31 cellular contexts compared by ENCODE assay signal in genomic region chr1:26856181-26856580, GRCh38. TPM values are rescaled to one million over a fixed set of nuclear protein-coding genes. Genes with fewer than 3 reads are reported as not detected.
DNase-seq lines count a peak whose midpoint lies in the region; ATAC-seq, FAIRE-seq and TF ChIP-seq lines count a peak whose summit lies in the region.
"Had no signal": no experiment of that assay in that cellular context is flagged by ENCODE, and none has a peak within 500 bp of the region (broad histone marks: within the 10 kb centered on the region; RNA-seq: fewer than 3 reads in every experiment).

No MANE protein-coding gene starts in this region.

- POLR2A ChIA-PET in K562 (lab: Yijun Ruan, JAX) = interaction anchor here (0.7 to 1.5 kb wide), 4 partner anchors 9 to 215 kb away, joined by 3 to 11 read pairs (median 4); no protein-coding TSS in a partner anchor

- H3K9me3 ChIP-seq in K562 (replicated peaks; ENCODE audit: control insufficient read depth, insufficient read depth, low read depth, low read length) = no peaks in the 10 kb centered on the region
- no peaks in the 10 kb centered on the region for H3K9me3 ChIP-seq in keratinocyte (ENCODE audit: control insufficient read depth, low read depth, low read length)
- H3K9me3 ChIP-seq: left lung, upper lobe of right lung had no signal

- TF ChIP-seq POLR2A in K562 (conservative IDR thresholded peaks at IDR 0.05) = no peak

- H3K4me1 Mint-ChIP-seq in stimulated activated naive B cell treated with anti-CD40 and anti-IgM and Interleukin-4, amounts not matched to agents 10 μg/mL and 1 μg/mL and 100 μg/mL, for 72 hours = peaks cover 0 to 2% of the 10 kb centered on the region in 2 donors
- H3K4me1 Mint-ChIP-seq in natural killer cell = peaks cover 0 to 5% of the 10 kb centered on the region in 2 donors
- H3K4me1 Mint-ChIP-seq: activated CD4-positive, alpha-beta T cell treated with anti-CD3 and anti-CD28 coated beads, Interleukin-2, amount 10 ng/mL, durations not matched to agents 7 days and 5 days; activated naive CD8-positive, alpha-beta T cell treated with anti-CD3 and anti-CD28 coated beads, Interleukin-2, amount 10 ng/mL, durations not matched to agents 7 days and 5 days had no signal

- peaks cover 0 to 11% of the 10 kb centered on the region in 2 experiments; a peak in 3 of 5 replicates for H3K4me1 ChIP-seq in K562 (replicated peaks in 1 of 2; ENCODE audit: control insufficient read depth in 2 of 2, insufficient read depth in 2 of 2, low read length in 2 of 2)
- H3K4me1 ChIP-seq in keratinocyte (ENCODE audit: control insufficient read depth, extremely low read depth, insufficient read depth, low read length) = peaks cover 93% of the 10 kb centered on the region
- H3K4me1 ChIP-seq: parathyroid adenoma, upper lobe of right lung had no signal

- H2AFZ ChIP-seq in K562 (ENCODE audit: low read depth, low read length) = no peak overlapping the region
- H2AFZ ChIP-seq in keratinocyte (ENCODE audit: control insufficient read depth, low read length) = no peak overlapping the region
- H2AFZ ChIP-seq: parathyroid adenoma had no signal

- dilution Hi-C loops in keratinocyte (cut with MboI; ENCODE audit: extremely low pct_ligation_motif_present, low sequenced_read_pairs) = no loop called here

- H3K27ac ChIP-seq in K562 (ENCODE audit: extremely low read depth, low read depth, low read length) (no peak overlapping the region), keratinocyte (ENCODE audit: control insufficient read depth, insufficient read depth, low read length) (peak overlapping the region; percentile 100)
- H3K27ac ChIP-seq: left lung, parathyroid adenoma, upper lobe of right lung, VCaP had no signal

- H3K27me3 Mint-ChIP-seq in stimulated activated naive B cell treated with anti-CD40 and anti-IgM and Interleukin-4, amounts not matched to agents 10 μg/mL and 1 μg/mL and 100 μg/mL, for 72 hours = no peaks in the 10 kb centered on the region
- no peaks in the 10 kb centered on the region for H3K27me3 Mint-ChIP-seq in natural killer cell (ENCODE audit: low read depth in 2 of 2)
- H3K27me3 Mint-ChIP-seq: activated CD4-positive, alpha-beta T cell treated with anti-CD3 and anti-CD28 coated beads, Interleukin-2, amount 10 ng/mL, durations not matched to agents 7 days and 5 days; activated CD8-positive, alpha-beta memory T cell treated with anti-CD3 and anti-CD28 coated beads, Interleukin-2, amount 10 ng/mL, durations not matched to agents 7 days and 5 days; activated naive CD8-positive, alpha-beta T cell treated with anti-CD3 and anti-CD28 coated beads, Interleukin-2, amount 10 ng/mL, durations not matched to agents 7 days and 5 days; naive thymus-derived CD8-positive, alpha-beta T cell had no signal

- TF ChIP-seq EP300 in K562 (IDR thresholded peaks at IDR 0.05; ENCODE audit: low read length) = no peak

- 79% methylated on average over 9 of the region's 11 CpGs for WGBS in K562 (ENCODE audit: insufficient coverage, low coverage, missing lambda C conversion rate)

- in situ Hi-C loops in K562 (cut with MboI) = no loop called here

- H3K4me3 Mint-ChIP-seq in stimulated activated naive B cell treated with anti-CD40 and anti-IgM and Interleukin-4, amounts not matched to agents 10 μg/mL and 1 μg/mL and 100 μg/mL, for 72 hours = no peak overlapping the region
- H3K4me3 Mint-ChIP-seq in natural killer cell = no peak overlapping the region
- H3K4me3 Mint-ChIP-seq: activated CD4-positive, alpha-beta T cell treated with anti-CD3 and anti-CD28 coated beads, Interleukin-2, amount 10 ng/mL, durations not matched to agents 7 days and 5 days; activated CD8-positive, alpha-beta memory T cell treated with anti-CD3 and anti-CD28 coated beads, Interleukin-2, amount 10 ng/mL, durations not matched to agents 7 days and 5 days; activated naive CD8-positive, alpha-beta T cell treated with anti-CD3 and anti-CD28 coated beads, Interleukin-2, amount 10 ng/mL, durations not matched to agents 7 days and 5 days; CD8-positive, alpha-beta memory T cell; naive thymus-derived CD8-positive, alpha-beta T cell; T-helper 2 cell treated with Interferon-gamma antibody and Interleukin-4, amounts not matched to agents 5 μg/mL and 100 μg/mL, for 36 hours had no signal

- ATAC-seq in K562 (no peak), natural killer cell (no peak)
- no peak for ATAC-seq in stimulated activated naive B cell treated with anti-CD40 and anti-IgM and Interleukin-4, amounts not matched to agents 10 μg/mL and 1 μg/mL and 100 μg/mL, for 72 hours (replicated peaks)
- ATAC-seq: activated CD8-positive, alpha-beta memory T cell treated with anti-CD3 and anti-CD28 coated beads, Interleukin-2, amount 10 ng/mL, durations not matched to agents 7 days and 5 days; left lung; naive thymus-derived CD8-positive, alpha-beta T cell; sciatic nerve; SK-N-SH treated with all-trans-retinoic acid at 6 μM for 48 hours; upper lobe of right lung had no signal

- H3K79me2 ChIP-seq in K562 (ENCODE audit: control insufficient read depth, insufficient read depth, low read length) (no peaks in the 10 kb centered on the region), keratinocyte (ENCODE audit: control insufficient read depth, insufficient read depth, low read length) (no peaks in the 10 kb centered on the region)
- H3K79me2 ChIP-seq: parathyroid adenoma had no signal

- H3K4me2 ChIP-seq in K562 (ENCODE audit: insufficient read depth, low read length) (no peak overlapping the region), keratinocyte (ENCODE audit: control insufficient read depth, extremely low read depth, insufficient read depth, low read depth, low read length) (no peak overlapping the region)

- H3K36me3 Mint-ChIP-seq in stimulated activated naive B cell treated with anti-CD40 and anti-IgM and Interleukin-4, amounts not matched to agents 10 μg/mL and 1 μg/mL and 100 μg/mL, for 72 hours = peaks cover 43 to 48% of the 10 kb centered on the region in 2 donors
- H3K36me3 Mint-ChIP-seq in natural killer cell = no peaks in the 10 kb centered on the region

- no TSS peak for BruUV-seq in K562 (replicated peaks; lab: Mats Ljungman, UMichigan)

- peak overlapping the region; percentile 61 for H3K27ac Mint-ChIP-seq in stimulated activated naive B cell treated with anti-CD40 and anti-IgM and Interleukin-4, amounts not matched to agents 10 μg/mL and 1 μg/mL and 100 μg/mL, for 72 hours
- no peak overlapping the region for H3K27ac Mint-ChIP-seq in natural killer cell
- H3K27ac Mint-ChIP-seq: activated CD4-positive, alpha-beta T cell treated with anti-CD3 and anti-CD28 coated beads, Interleukin-2, amount 10 ng/mL, durations not matched to agents 7 days and 5 days had no signal

- no peak for TF ChIP-seq RAD21 in K562 (CRISPR knock-in tag; conservative IDR thresholded peaks at IDR 0.05 in 1 of 2, IDR thresholded peaks at IDR 0.05 in 1 of 2)

- CTCF ChIA-PET in K562 (lab: Yijun Ruan, JAX; ENCODE audit: low intra/inter-chr PET ratio) = interaction anchor here (4.6 kb wide), 1 partner anchor 22 kb away, joined by 53 read pairs; no protein-coding TSS in a partner anchor

- no peak overlapping the region for H3K4me3 ChIP-seq in K562
- no peak overlapping the region for H3K4me3 ChIP-seq in keratinocyte (ENCODE audit: control insufficient read depth in 2 of 3, extremely low read depth in 1 of 3, insufficient read depth in 2 of 3, low read depth in 1 of 3, low read length in 3 of 3)
- H3K4me3 ChIP-seq: left lung, upper lobe of right lung had no signal

- intact Hi-C loops in K562 (cut with micrococcal nuclease) (no loop called here), natural killer cell (cut with micrococcal nuclease) (no loop called here)

- H3K9me1 ChIP-seq in K562 (ENCODE audit: control insufficient read depth, insufficient read depth, low read length) (peaks cover 8% of the 10 kb centered on the region), keratinocyte (ENCODE audit: control insufficient read depth, extremely low read depth, insufficient read depth, low read length) (no peaks in the 10 kb centered on the region)

- H3K36me3 ChIP-seq in K562 (ENCODE audit: control insufficient read depth, insufficient read depth, low read length) (peaks cover 44% of the 10 kb centered on the region; the same call in 2 of the 3 replicates), keratinocyte (ENCODE audit: control insufficient read depth in 2 of 2, extremely low read depth in 1 of 2, insufficient read depth in 2 of 2, low read length in 2 of 2) (peaks cover 4 to 22% of the 10 kb centered on the region in 2 experiments)

- peak; percentile 48 for DNase-seq in NCI-H82 (lab: John Stamatoyannopoulos, UW)
- DNase-seq in NCI-H82 treated with DMSO at 0.1 percent for 48 hours (lab: John Stamatoyannopoulos, UW; ENCODE audit: unreplicated experiment) = no peak
- no peak for DNase-seq in K562 (ENCODE audit: extremely low read depth in 1 of 4, low spot score in 3 of 4)
- no peak for DNase-seq in keratinocyte (ENCODE audit: low read depth, low spot score)
- no peak for DNase-seq in stimulated activated naive B cell treated with anti-CD40 and anti-IgM and Interleukin-4, amounts not matched to agents 10 μg/mL and 1 μg/mL and 100 μg/mL, for 72 hours
- DNase-seq in stimulated activated CD4-positive, alpha-beta T cell treated with anti-CD3 and anti-CD28 coated beads, Interleukin-4, amount 100 ng/mL, for 1 hour = no peak
- DNase-seq in natural killer cell = no peak
- no peak for DNase-seq in NCI-H2081 treated with DMSO at 0.1 percent for 48 hours (lab: John Stamatoyannopoulos, UW)
- DNase-seq: activated CD4-positive, alpha-beta T cell treated with anti-CD3 and anti-CD28 coated beads, Interleukin-2, amount 10 ng/mL, durations not matched to agents 7 days and 5 days; activated CD8-positive, alpha-beta memory T cell treated with anti-CD3 and anti-CD28 coated beads, Interleukin-2, amount 10 ng/mL, durations not matched to agents 7 days and 5 days; activated naive CD8-positive, alpha-beta T cell treated with anti-CD3 and anti-CD28 coated beads, Interleukin-2, amount 10 ng/mL, durations not matched to agents 7 days and 5 days; CD8-positive, alpha-beta memory T cell; erythroblast; GF-D8; GOT3; hippocampal formation; Karpas-422; left lung; midbrain; naive thymus-derived CD8-positive, alpha-beta T cell; NCI-H1694 treated with DMSO at 0.1 percent for 48 hours; upper lobe of right lung had no signal

- H3K9ac ChIP-seq in K562 (ENCODE audit: insufficient read depth in 1 of 2, low read depth in 2 of 2, low read length in 2 of 2) (peak overlapping the region in 1 of 2 experiments; percentile 72; a peak in 2 of 4 replicates), keratinocyte (ENCODE audit: control insufficient read depth, extremely low read depth, insufficient read depth, low read length) (peak overlapping the region; percentile 93)
- H3K9ac ChIP-seq: parathyroid adenoma had no signal

- FAIRE-seq in K562 (lab: Jason Lieb, UNC) = no peak
- no peak for FAIRE-seq in keratinocyte (lab: Jason Lieb, UNC)
- FAIRE-seq: A204.1, astrocyte, frontal cortex, HTR-8/SVneo had no signal

- H3K27me3 ChIP-seq in K562 (ENCODE audit: control insufficient read depth in 2 of 2, insufficient read depth in 2 of 2, low read length in 2 of 2) = no peaks in the 10 kb centered on the region
- no peaks in the 10 kb centered on the region for H3K27me3 ChIP-seq in keratinocyte (ENCODE audit: control insufficient read depth, extremely low read depth, insufficient read depth, low read length)
- H3K27me3 ChIP-seq: left lung, upper lobe of right lung had no signal

- no peak for TF ChIP-seq CTCF in K562 (IDR thresholded peaks at IDR 0.05 in 2 of 3, conservative IDR thresholded peaks at IDR 0.05 in 1 of 3; ENCODE audit: insufficient read depth in 2 of 3, low read depth in 1 of 3, low read length in 3 of 3)
- TF ChIP-seq CTCF in keratinocyte (optimal IDR thresholded peaks at IDR 0.05 in 1 of 3, IDR thresholded peaks at IDR 0.05 in 1 of 3, conservative IDR thresholded peaks at IDR 0.05 in 1 of 3; ENCODE audit: extremely low read depth in 1 of 3, insufficient read depth in 2 of 3, low read length in 3 of 3) = no peak
- no peak for TF ChIP-seq CTCF in natural killer cell (IDR thresholded peaks at IDR 0.05)

- H4K20me1 ChIP-seq in K562 (replicated peaks; ENCODE audit: control insufficient read depth, insufficient read depth, low read length) (peaks cover 13% of the 10 kb centered on the region; the same call in 1 of the 2 replicates), keratinocyte (ENCODE audit: control insufficient read depth, extremely low read depth, insufficient read depth, low read length) (no peaks in the 10 kb centered on the region)

- H3K9me3 Mint-ChIP-seq in stimulated activated naive B cell treated with anti-CD40 and anti-IgM and Interleukin-4, amounts not matched to agents 10 μg/mL and 1 μg/mL and 100 μg/mL, for 72 hours = no peaks in the 10 kb centered on the region
- H3K9me3 Mint-ChIP-seq in natural killer cell = no peaks in the 10 kb centered on the region
- H3K9me3 Mint-ChIP-seq: activated CD4-positive, alpha-beta T cell treated with anti-CD3 and anti-CD28 coated beads, Interleukin-2, amount 10 ng/mL, durations not matched to agents 7 days and 5 days; activated naive CD8-positive, alpha-beta T cell treated with anti-CD3 and anti-CD28 coated beads, Interleukin-2, amount 10 ng/mL, durations not matched to agents 7 days and 5 days; CD8-positive, alpha-beta memory T cell; naive thymus-derived CD8-positive, alpha-beta T cell; T-helper 2 cell treated with Interferon-gamma antibody and Interleukin-4, amounts not matched to agents 5 μg/mL and 100 μg/mL, for 36 hours had no signal

RNA-seq across cellular contexts. Expression of gene SFN, which starts 6.8 kb away (rescaled TPM):
- total RNA-seq in K562 (2011; cell fraction: chromatin; rRNA removed; ENCODE audit: low replicate concordance) = 0.42 and 0.90 TPM in 2 replicates
- 0.66 and 1.3 TPM in 2 replicates for total RNA-seq in K562 (2011; cell fraction: nucleolus; rRNA removed)
- total RNA-seq in K562 (2011; cell fraction: nucleoplasm; rRNA removed) = 0.37 and 1.5 TPM in 2 replicates
- total RNA-seq in K562 (2014; rRNA removed) (2.2 and 2.7 TPM in 2 replicates), K562 (2014; rRNA removed; fragmentation: Illumina TruSeq; extraction: Trizol) (0.38 and 0.73 TPM in 2 replicates), K562 (2015; rRNA removed; fragmentation: Illumina TruSeq; extraction: Trizol) (2.0 and 3.0 TPM in 2 replicates), K562 (2021) (3.1 and 3.7 TPM in 2 replicates), natural killer cell (1 to 10 TPM in 1 of 3 donors, under 1 TPM in 1, not detected in 1; 0.66 to 1.3 TPM)
- polyA plus RNA-seq in K562 (2011; rRNA removed) (0.86 and 1.7 TPM in 2 replicates), K562 (2014; fragmentation: Illumina TruSeq; extraction: Trizol) (2.7 and 3.4 TPM in 2 replicates), K562 (2014; fragmentation: Nextera tagmentation; extraction: Ambion mirVana) (under 1 TPM; 0.10 to 0.11 TPM), K562 (2014; rRNA removed) (3.8 and 3.9 TPM in 2 replicates), keratinocyte (1,394 to 2,602 TPM (median 2,333 TPM) in 3 replicates)
- 1.9 and 2.8 TPM in 2 replicates for polyA plus RNA-seq in K562 (2011; cell fraction: cytosol; rRNA removed)
- polyA plus RNA-seq in K562 (2011; cell fraction: nucleus; rRNA removed) = 0.67 and 0.91 TPM in 2 replicates
- 1.6 and 4.0 TPM in 2 replicates for polyA plus RNA-seq in K562 (2012)
- 0.25 and 0.42 TPM in 2 replicates for polyA minus RNA-seq in K562 (2011; rRNA and poly(A)+ RNA removed)
- 2.3 and 3.7 TPM in 2 replicates for polyA minus RNA-seq in K562 (2011; cell fraction: cytosol; rRNA and poly(A)+ RNA removed)
- 0.67 and 0.89 TPM in 2 replicates for polyA minus RNA-seq in K562 (2011; cell fraction: nucleus; rRNA and poly(A)+ RNA removed)
- polyA plus RNA-seq in keratinocyte (2011; ENCODE audit: low read depth) = 775 TPM
- polyA plus RNA-seq in keratinocyte (2011; cell fraction: cytosol; rRNA removed) = 1,484 and 3,345 TPM in 2 replicates
- polyA plus RNA-seq in keratinocyte (2011; cell fraction: nucleus; rRNA removed) = 1,730 and 2,605 TPM in 2 replicates
- polyA plus RNA-seq in keratinocyte (2012; ENCODE audit: low replicate concordance) = 3,203 and 3,341 TPM in 2 replicates
- 637 to 2,055 TPM (median 889 TPM) in 3 replicates for polyA minus RNA-seq in keratinocyte
- polyA minus RNA-seq in keratinocyte (2011; cell fraction: cytosol; rRNA and poly(A)+ RNA removed) = 1,532 TPM
- polyA minus RNA-seq in keratinocyte (2011; cell fraction: nucleus; rRNA and poly(A)+ RNA removed) = 888 and 889 TPM in 2 replicates
- polyA plus RNA-seq: CD8-positive, alpha-beta memory T cell; naive thymus-derived CD8-positive, alpha-beta T cell had no signal

RNA-seq across cellular contexts. Expression of gene ZDHHC18, which starts 29.7 kb away (rescaled TPM):
- total RNA-seq in K562 (2011; cell fraction: chromatin; rRNA removed; ENCODE audit: low replicate concordance) = 27.0 and 63.1 TPM in 2 replicates
- total RNA-seq in K562 (2011; cell fraction: nucleolus; rRNA removed) = 34.0 and 36.3 TPM in 2 replicates
- 42.0 and 65.9 TPM in 2 replicates for total RNA-seq in K562 (2011; cell fraction: nucleoplasm; rRNA removed)
- total RNA-seq in K562 (2014; rRNA removed) (8.2 and 12.4 TPM in 2 replicates), K562 (2014; rRNA removed; fragmentation: Illumina TruSeq; extraction: Trizol) (9.5 and 15.5 TPM in 2 replicates), K562 (2015; rRNA removed; fragmentation: Illumina TruSeq; extraction: Trizol) (13.3 and 15.8 TPM in 2 replicates), K562 (2021) (27.4 and 28.9 TPM in 2 replicates), natural killer cell (10 to 100 TPM; 70.0 to 74.6 (median 72.3) TPM)
- polyA plus RNA-seq in K562 (2011; rRNA removed) (31.6 and 51.2 TPM in 2 replicates), K562 (2014; fragmentation: Illumina TruSeq; extraction: Trizol) (31.0 and 35.6 TPM in 2 replicates), K562 (2014; fragmentation: Nextera tagmentation; extraction: Ambion mirVana) (under 1 TPM; 0.42 to 0.45 TPM), K562 (2014; rRNA removed) (23.7 and 27.8 TPM in 2 replicates), keratinocyte (18.1 to 32.0 TPM (median 22.6 TPM) in 3 replicates)
- 57.8 and 57.9 TPM in 2 replicates for polyA plus RNA-seq in K562 (2011; cell fraction: cytosol; rRNA removed)
- polyA plus RNA-seq in K562 (2011; cell fraction: nucleus; rRNA removed) = 92.6 and 97.0 TPM in 2 replicates
- polyA plus RNA-seq in K562 (2012) = 20.4 and 29.5 TPM in 2 replicates
- polyA minus RNA-seq in K562 (2011; rRNA and poly(A)+ RNA removed) = 22.2 and 27.6 TPM in 2 replicates
- polyA minus RNA-seq in K562 (2011; cell fraction: cytosol; rRNA and poly(A)+ RNA removed) = 25.9 and 31.9 TPM in 2 replicates
- 9.8 and 16.1 TPM in 2 replicates for polyA minus RNA-seq in K562 (2011; cell fraction: nucleus; rRNA and poly(A)+ RNA removed)
- 14.0 TPM for polyA plus RNA-seq in keratinocyte (2011; ENCODE audit: low read depth)
- polyA plus RNA-seq in keratinocyte (2011; cell fraction: cytosol; rRNA removed) = 22.3 and 28.7 TPM in 2 replicates
- polyA plus RNA-seq in keratinocyte (2011; cell fraction: nucleus; rRNA removed) = 27.8 and 32.9 TPM in 2 replicates
- 16.3 and 18.4 TPM in 2 replicates for polyA plus RNA-seq in keratinocyte (2012; ENCODE audit: low replicate concordance)
- polyA minus RNA-seq in keratinocyte = 21.5 to 62.9 TPM (median 45.1 TPM) in 3 replicates
- 14.4 TPM for polyA minus RNA-seq in keratinocyte (2011; cell fraction: cytosol; rRNA and poly(A)+ RNA removed)
- 11.0 and 11.9 TPM in 2 replicates for polyA minus RNA-seq in keratinocyte (2011; cell fraction: nucleus; rRNA and poly(A)+ RNA removed)

RNA-seq across cellular contexts. Expression of gene GPN2, which starts 33.9 kb away (rescaled TPM):
- total RNA-seq in K562 (2011; cell fraction: chromatin; rRNA removed; ENCODE audit: low replicate concordance) = 37.7 and 65.6 TPM in 2 replicates
- total RNA-seq in K562 (2011; cell fraction: nucleolus; rRNA removed) = 41.7 and 49.9 TPM in 2 replicates
- 42.3 and 47.5 TPM in 2 replicates for total RNA-seq in K562 (2011; cell fraction: nucleoplasm; rRNA removed)
- total RNA-seq in K562 (2014; rRNA removed) (16.3 and 26.7 TPM in 2 replicates), K562 (2014; rRNA removed; fragmentation: Illumina TruSeq; extraction: Trizol) (19.3 and 20.4 TPM in 2 replicates), K562 (2015; rRNA removed; fragmentation: Illumina TruSeq; extraction: Trizol) (27.0 and 28.0 TPM in 2 replicates), K562 (2021) (58.8 and 59.0 TPM in 2 replicates), natural killer cell (10 to 100 TPM; 32.4 to 42.6 (median 37.9) TPM)
- polyA plus RNA-seq in K562 (2011; rRNA removed) (45.1 and 64.7 TPM in 2 replicates), K562 (2014; fragmentation: Illumina TruSeq; extraction: Trizol) (23.2 and 34.0 TPM in 2 replicates), K562 (2014; fragmentation: Nextera tagmentation; extraction: Ambion mirVana) (10 to 100 TPM in 1 of 2 experiments, 1 to 10 TPM in 1; 9.9 to 11.4 TPM), K562 (2014; rRNA removed) (17.4 and 31.8 TPM in 2 replicates), keratinocyte (31.9 to 43.7 TPM (median 37.2 TPM) in 3 replicates)
- 37.8 and 64.5 TPM in 2 replicates for polyA plus RNA-seq in K562 (2011; cell fraction: cytosol; rRNA removed)
- 49.3 and 52.7 TPM in 2 replicates for polyA plus RNA-seq in K562 (2011; cell fraction: nucleus; rRNA removed)
- 32.5 and 46.9 TPM in 2 replicates for polyA plus RNA-seq in K562 (2012)
- polyA minus RNA-seq in K562 (2011; rRNA and poly(A)+ RNA removed) = 40.1 and 57.8 TPM in 2 replicates
- polyA minus RNA-seq in K562 (2011; cell fraction: cytosol; rRNA and poly(A)+ RNA removed) = 52.9 and 56.0 TPM in 2 replicates
- polyA minus RNA-seq in K562 (2011; cell fraction: nucleus; rRNA and poly(A)+ RNA removed) = 15.4 and 16.0 TPM in 2 replicates
- polyA plus RNA-seq in keratinocyte (2011; ENCODE audit: low read depth) = 8.2 TPM
- polyA plus RNA-seq in keratinocyte (2011; cell fraction: cytosol; rRNA removed) = 31.2 and 33.2 TPM in 2 replicates
- 29.8 and 42.6 TPM in 2 replicates for polyA plus RNA-seq in keratinocyte (2011; cell fraction: nucleus; rRNA removed)
- 15.2 and 33.1 TPM in 2 replicates for polyA plus RNA-seq in keratinocyte (2012; ENCODE audit: low replicate concordance)
- 32.8 to 56.8 TPM (median 45.6 TPM) in 3 replicates for polyA minus RNA-seq in keratinocyte
- 17.3 TPM for polyA minus RNA-seq in keratinocyte (2011; cell fraction: cytosol; rRNA and poly(A)+ RNA removed)
- 19.7 and 26.1 TPM in 2 replicates for polyA minus RNA-seq in keratinocyte (2011; cell fraction: nucleus; rRNA and poly(A)+ RNA removed)

RNA-seq across cellular contexts. Expression of gene GPATCH3, which starts 44.1 kb away (rescaled TPM):
- total RNA-seq in K562 (2011; cell fraction: chromatin; rRNA removed; ENCODE audit: low replicate concordance) = 15.2 and 22.9 TPM in 2 replicates
- 20.1 and 20.7 TPM in 2 replicates for total RNA-seq in K562 (2011; cell fraction: nucleolus; rRNA removed)
- 11.5 and 12.9 TPM in 2 replicates for total RNA-seq in K562 (2011; cell fraction: nucleoplasm; rRNA removed)
- total RNA-seq in K562 (2014; rRNA removed) (16.4 and 21.0 TPM in 2 replicates), K562 (2014; rRNA removed; fragmentation: Illumina TruSeq; extraction: Trizol) (8.6 and 9.9 TPM in 2 replicates), K562 (2015; rRNA removed; fragmentation: Illumina TruSeq; extraction: Trizol) (15.3 and 16.2 TPM in 2 replicates), K562 (2021) (22.5 and 23.0 TPM in 2 replicates), natural killer cell (10 to 100 TPM; 25.5 to 41.3 (median 34.6) TPM)
- polyA plus RNA-seq in K562 (2011; rRNA removed) (5.4 and 7.2 TPM in 2 replicates), K562 (2014; fragmentation: Illumina TruSeq; extraction: Trizol) (14.4 and 17.5 TPM in 2 replicates), K562 (2014; fragmentation: Nextera tagmentation; extraction: Ambion mirVana) (1 to 10 TPM; 1.6 to 4.9 TPM), K562 (2014; rRNA removed) (13.3 and 16.1 TPM in 2 replicates), keratinocyte (5.7 to 7.3 TPM (median 7.1 TPM) in 3 replicates)
- 7.0 and 9.7 TPM in 2 replicates for polyA plus RNA-seq in K562 (2011; cell fraction: cytosol; rRNA removed)
- polyA plus RNA-seq in K562 (2011; cell fraction: nucleus; rRNA removed) = 10.6 and 15.3 TPM in 2 replicates
- polyA plus RNA-seq in K562 (2012) = 13.1 and 16.8 TPM in 2 replicates
- polyA minus RNA-seq in K562 (2011; rRNA and poly(A)+ RNA removed) = 6.1 and 6.7 TPM in 2 replicates
- polyA minus RNA-seq in K562 (2011; cell fraction: cytosol; rRNA and poly(A)+ RNA removed) = 3.6 and 6.0 TPM in 2 replicates
- polyA minus RNA-seq in K562 (2011; cell fraction: nucleus; rRNA and poly(A)+ RNA removed) = 8.1 and 10.2 TPM in 2 replicates
- polyA plus RNA-seq in keratinocyte (2011; ENCODE audit: low read depth) = 6.3 TPM
- polyA plus RNA-seq in keratinocyte (2011; cell fraction: cytosol; rRNA removed) = 5.1 and 7.5 TPM in 2 replicates
- 12.7 and 12.8 TPM in 2 replicates for polyA plus RNA-seq in keratinocyte (2011; cell fraction: nucleus; rRNA removed)
- polyA plus RNA-seq in keratinocyte (2012; ENCODE audit: low replicate concordance) = 6.6 and 9.6 TPM in 2 replicates
- polyA minus RNA-seq in keratinocyte = 4.5 to 7.8 TPM (median 5.2 TPM) in 3 replicates
- polyA minus RNA-seq in keratinocyte (2011; cell fraction: cytosol; rRNA and poly(A)+ RNA removed) = 5.9 TPM
- polyA minus RNA-seq in keratinocyte (2011; cell fraction: nucleus; rRNA and poly(A)+ RNA removed) = 5.4 and 7.7 TPM in 2 replicates

RNA-seq across cellular contexts. Expression of gene NR0B2, which starts 57.6 kb away (rescaled TPM):
- not detected in 2 replicates for total RNA-seq in K562 (2011; cell fraction: chromatin; rRNA removed; ENCODE audit: low replicate concordance)
- not detected in 2 replicates for total RNA-seq in K562 (2011; cell fraction: nucleolus; rRNA removed)
- not detected in 2 replicates for total RNA-seq in K562 (2011; cell fraction: nucleoplasm; rRNA removed)
- total RNA-seq in K562 (2014; rRNA removed) = not detected in 2 replicates
- total RNA-seq in K562 (2014; rRNA removed; fragmentation: Illumina TruSeq; extraction: Trizol) = not detected in 2 replicates
- total RNA-seq in K562 (2015; rRNA removed; fragmentation: Illumina TruSeq; extraction: Trizol) = not detected in 2 replicates
- not detected in 2 replicates for total RNA-seq in K562 (2021)
- not detected in 2 replicates for polyA plus RNA-seq in K562 (2011; rRNA removed)
- 0.06 TPM in 1 of 2 replicates, not detected in the other for polyA plus RNA-seq in K562 (2011; cell fraction: cytosol; rRNA removed)
- polyA plus RNA-seq in K562 (2011; cell fraction: nucleus; rRNA removed) = not detected in 2 replicates
- 0.08 TPM in 1 of 2 replicates, not detected in the other for polyA plus RNA-seq in K562 (2012)
- polyA plus RNA-seq in K562 (2014; fragmentation: Illumina TruSeq; extraction: Trizol) = not detected in 2 replicates
- polyA plus RNA-seq in K562 (2014; fragmentation: Nextera tagmentation; extraction: Ambion mirVana) = not detected
- polyA plus RNA-seq in K562 (2014; rRNA removed) = not detected in 2 replicates
- not detected in 2 replicates for polyA minus RNA-seq in K562 (2011; rRNA and poly(A)+ RNA removed)
- not detected in 2 replicates for polyA minus RNA-seq in K562 (2011; cell fraction: cytosol; rRNA and poly(A)+ RNA removed)
- not detected in 2 replicates for polyA minus RNA-seq in K562 (2011; cell fraction: nucleus; rRNA and poly(A)+ RNA removed)
- not detected in 3 replicates for polyA plus RNA-seq in keratinocyte
- not detected for polyA plus RNA-seq in keratinocyte (2011; ENCODE audit: low read depth)
- polyA plus RNA-seq in keratinocyte (2011; cell fraction: cytosol; rRNA removed) = not detected in 2 replicates
- not detected in 2 replicates for polyA plus RNA-seq in keratinocyte (2011; cell fraction: nucleus; rRNA removed)
- not detected in 2 replicates for polyA plus RNA-seq in keratinocyte (2012; ENCODE audit: low replicate concordance)
- polyA minus RNA-seq in keratinocyte = not detected in 3 replicates
- polyA minus RNA-seq in keratinocyte (2011; cell fraction: cytosol; rRNA and poly(A)+ RNA removed) = not detected
- not detected in 2 replicates for polyA minus RNA-seq in keratinocyte (2011; cell fraction: nucleus; rRNA and poly(A)+ RNA removed)
- total RNA-seq in natural killer cell = not detected
- total RNA-seq: activated CD4-positive, alpha-beta T cell treated with anti-CD3 and anti-CD28 coated beads, Interleukin-2, amount 10 ng/mL, durations not matched to agents 7 days and 5 days; activated CD8-positive, alpha-beta memory T cell treated with anti-CD3 and anti-CD28 coated beads, Interleukin-2, amount 10 ng/mL, durations not matched to agents 7 days and 5 days; activated naive CD8-positive, alpha-beta T cell treated with anti-CD3 and anti-CD28 coated beads, Interleukin-2, amount 10 ng/mL, durations not matched to agents 7 days and 5 days; astrocyte; CD8-positive, alpha-beta memory T cell; frontal cortex; naive thymus-derived CD8-positive, alpha-beta T cell; sciatic nerve had no signal
- polyA plus RNA-seq: CD8-positive, alpha-beta memory T cell had no signal
